Comparison of ENCODE assay signal across 19 cellular contexts in the genomic region with DNA sequence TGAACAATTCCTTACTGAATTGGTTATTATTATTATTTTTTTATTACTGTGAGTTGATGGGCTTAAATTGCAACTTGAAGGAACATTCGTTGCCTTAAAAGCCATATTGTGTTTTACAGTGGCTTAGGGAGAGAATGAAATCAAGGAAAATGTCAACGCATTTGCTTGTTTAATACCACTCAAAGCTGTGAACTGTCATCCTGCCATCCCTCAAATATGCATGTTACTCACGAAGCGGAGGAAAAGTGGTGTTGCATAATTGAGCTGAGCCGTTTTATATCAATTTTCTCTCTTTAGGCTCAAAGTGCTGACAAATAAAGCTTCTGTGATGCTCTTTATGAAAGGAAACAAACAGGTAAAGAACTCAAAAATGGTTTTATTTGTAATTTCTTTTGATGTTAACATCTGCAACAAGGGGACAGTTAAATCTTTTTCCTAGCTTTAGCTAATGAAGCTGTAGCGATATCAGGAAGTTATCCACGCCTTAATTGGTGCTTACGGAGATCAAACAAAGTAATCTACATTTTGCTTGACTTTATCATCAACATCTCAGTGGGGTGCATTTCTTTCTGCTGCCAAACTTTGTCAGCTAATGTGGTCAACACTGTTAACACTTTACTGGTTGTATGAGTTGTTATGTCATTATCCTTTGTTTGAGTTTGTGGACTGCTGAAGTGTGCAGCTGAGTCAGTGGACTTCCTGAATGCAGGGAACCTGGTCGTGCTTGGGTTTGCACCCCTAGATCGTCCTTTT. TPM values are rescaled to one million over a fixed set of nuclear protein-coding genes. Genes with fewer than 3 reads are reported as not detected.
DNase-seq lines count a peak whose midpoint lies in the region; ATAC-seq and TF ChIP-seq lines count a peak whose summit lies in the region.
"Had no signal": no experiment of that assay in that cellular context is flagged by ENCODE, and none has a peak within 500 bp of the region (broad histone marks: within the 10 kb centered on the region; RNA-seq: fewer than 3 reads in every experiment).

No MANE protein-coding gene starts in this region.

- POLR2A ChIA-PET in CD8-positive, alpha-beta memory T cell (lab: Charles Lee) = no interaction called here

- no peaks in the 10 kb centered on the region for H3K9me3 Mint-ChIP-seq in CD8-positive, alpha-beta memory T cell
- no peaks in the 10 kb centered on the region for H3K9me3 Mint-ChIP-seq in brain
- no peaks in the 10 kb centered on the region for H3K9me3 Mint-ChIP-seq in memory B cell
- H3K9me3 Mint-ChIP-seq in CD14-positive monocyte = no peaks in the 10 kb centered on the region
- H3K9me3 Mint-ChIP-seq: activated T-cell treated with anti-CD3 and anti-CD28 coated beads, Interleukin-2, amount 50 U/mL, for 4 hours had no signal

- no peaks in the 10 kb centered on the region for H3K27me3 Mint-ChIP-seq in CD8-positive, alpha-beta memory T cell
- H3K27me3 Mint-ChIP-seq in brain (peaks cover 4% of the 10 kb centered on the region), memory B cell (no peaks in the 10 kb centered on the region), CD14-positive monocyte (ENCODE audit: low read depth in 3 of 3) (peaks cover 0 to 2% (median 1%) of the 10 kb centered on the region in 3 donors)

- peak overlapping the region in 4 of 7 donors; percentile 37 to 47 (median 42) for H3K4me3 Mint-ChIP-seq in CD8-positive, alpha-beta memory T cell
- H3K4me3 Mint-ChIP-seq in brain = peak overlapping the region in 1 of 5 experiments; percentile 39
- no peak overlapping the region for H3K4me3 Mint-ChIP-seq in memory B cell
- no peak overlapping the region for H3K4me3 Mint-ChIP-seq in CD14-positive monocyte
- H3K4me3 Mint-ChIP-seq: activated T-cell treated with anti-CD3 and anti-CD28 coated beads, Interleukin-2, amount 50 U/mL, for 4 hours had no signal

- CTCF ChIA-PET in CD8-positive, alpha-beta memory T cell (lab: Charles Lee) = no interaction called here

- no peak for TF ChIP-seq CTCF in brain (conservative IDR thresholded peaks at IDR 0.05)
- TF ChIP-seq CTCF in CD14-positive monocyte (IDR thresholded peaks at IDR 0.05) = no peak

- TF ChIP-seq EP300 in Ishikawa (IDR thresholded peaks at IDR 0.05; ENCODE audit: borderline replicate concordance) = peak; percentile 55; the same call in 1 of the 2 replicates

- no peak overlapping the region for H3K27ac ChIP-seq in CD8-positive, alpha-beta memory T cell (ENCODE audit: low read depth, low read length)
- H3K27ac ChIP-seq: body of pancreas, spleen, tibial nerve had no signal

- TF ChIP-seq RAD21 in Ishikawa (IDR thresholded peaks at IDR 0.05; ENCODE audit: low read depth) = no peak

- H3K4me1 ChIP-seq in CD8-positive, alpha-beta memory T cell (ENCODE audit: insufficient read depth, low read length) = peaks cover 28% of the 10 kb centered on the region
- H3K4me1 ChIP-seq: body of pancreas, tibial nerve had no signal

- H3K36me3 Mint-ChIP-seq in CD8-positive, alpha-beta memory T cell = peaks cover 0 to 79% (median 21%) of the 10 kb centered on the region in 3 donors
- peaks cover 67% of the 10 kb centered on the region for H3K36me3 Mint-ChIP-seq in brain
- H3K36me3 Mint-ChIP-seq in memory B cell = peaks cover 27% of the 10 kb centered on the region
- H3K36me3 Mint-ChIP-seq in CD14-positive monocyte = peaks cover 80 to 89% of the 10 kb centered on the region in 2 donors

- peaks cover 28 to 75% (median 43%) of the 10 kb centered on the region in 3 donors for H3K4me1 Mint-ChIP-seq in CD8-positive, alpha-beta memory T cell
- H3K4me1 Mint-ChIP-seq in brain (peaks cover 26% of the 10 kb centered on the region), memory B cell (peaks cover 4% of the 10 kb centered on the region), CD14-positive monocyte (no peaks in the 10 kb centered on the region)

- H3K27ac Mint-ChIP-seq in CD8-positive, alpha-beta memory T cell = no peak overlapping the region
- H3K27ac Mint-ChIP-seq in brain (peak overlapping the region in 4 of 5 experiments; percentile 11 to 59 (median 36)), memory B cell (peak overlapping the region; percentile 26), CD14-positive monocyte (no peak overlapping the region)

- intact Hi-C loops in CD14-positive monocyte (cut with micrococcal nuclease) = no loop called here

- H3K27me3 ChIP-seq in CD8-positive, alpha-beta memory T cell (ENCODE audit: insufficient read depth, low read length, poor library complexity, severe bottlenecking) = no peaks in the 10 kb centered on the region
- H3K27me3 ChIP-seq: body of pancreas, spleen, tibial nerve had no signal

- H3K9me3 ChIP-seq in CD8-positive, alpha-beta memory T cell (ENCODE audit: low read length) = no peaks in the 10 kb centered on the region
- H3K9me3 ChIP-seq: body of pancreas, spleen, tibial nerve had no signal

- no peak overlapping the region for H3K4me3 ChIP-seq in CD8-positive, alpha-beta memory T cell (ENCODE audit: low read length)
- H3K4me3 ChIP-seq: body of pancreas, spleen, tibial nerve had no signal

- DNase-seq in CD8-positive, alpha-beta memory T cell = no peak
- DNase-seq in memory B cell (ENCODE audit: low spot score in 2 of 2) = no peak
- DNase-seq in 8988T = no peak
- DNase-seq in NCI-H774 (lab: John Stamatoyannopoulos, UW) = no peak
- no peak for DNase-seq in CD14-positive monocyte (ENCODE audit: low spot score)
- no peak for DNase-seq in cerebellar cortex (ENCODE audit: low spot score)
- DNase-seq: activated CD4-positive, alpha-beta T cell treated with anti-CD3 and anti-CD28 coated beads for 1 hour; activated T-cell treated with anti-CD3 and anti-CD28 coated beads, Interleukin-2, amount 50 U/mL, for 4 hours; body of pancreas; DMS53; hippocampal formation; KG1; NCI-H2171; occipital lobe; PC-3; spleen had no signal

- peaks cover 25% of the 10 kb centered on the region for H3K36me3 ChIP-seq in CD8-positive, alpha-beta memory T cell (ENCODE audit: insufficient read depth, low read length)

- ATAC-seq in memory B cell (ENCODE audit: low read depth) = no peak
- ATAC-seq: body of pancreas, PC-3 had no signal

TF ChIP-seq in Ishikawa, 13 proteins besides CTCF, POLR2A, EP300 and RAD21:
- TF ChIP-seq EGR1 (IDR thresholded peaks at IDR 0.05) (no peak), TEAD4 (IDR thresholded peaks at IDR 0.05) (0 out of 2 replicates have a peak, but pooled peaks have one; percentile 43), NFIC (IDR thresholded peaks at IDR 0.05) (peak; percentile 76), CEBPB (IDR thresholded peaks at IDR 0.05) (no peak)

RNA-seq across cellular contexts. Expression of a gene that starts 33.1 kb away (rescaled TPM):
- total RNA-seq in CD8-positive, alpha-beta memory T cell = 100 to 1,000 TPM; 155 to 169 TPM
- polyA plus RNA-seq in CD8-positive, alpha-beta memory T cell = 78.6 TPM
- polyA plus RNA-seq in brain (ENCODE audit: insufficient read depth, low read depth, low replicate concordance) (69.7 TPM), CD14-positive monocyte (10 to 100 TPM; 78.2 to 94.1 TPM)

RNA-seq across cellular contexts. Expression of a gene that starts 58.7 kb away (rescaled TPM):
- total RNA-seq in CD8-positive, alpha-beta memory T cell = 1 to 10 TPM; 5.7 to 6.7 TPM
- 24.6 TPM for polyA plus RNA-seq in CD8-positive, alpha-beta memory T cell
- polyA plus RNA-seq in brain (ENCODE audit: insufficient read depth, low read depth, low replicate concordance) (5.4 TPM), CD14-positive monocyte (10 to 100 TPM in 1 of 2 donors, 1 to 10 TPM in 1; 8.0 to 11.6 TPM)
- total RNA-seq: PC-3 had no signal

Comparison
In these comparisons a context has a peak if more than half of its experiments do, and no peak if none do; other contexts are left out.
1. H3K27ac Mint-ChIP-seq: peak in brain (4 of 5) and memory B cell (single experiment); none in CD8-positive, alpha-beta memory T cell (0 of 8) and CD14-positive monocyte (0 of 7).
2. H3K4me3 Mint-ChIP-seq: peak in CD8-positive, alpha-beta memory T cell (4 of 7); none in memory B cell (single experiment) and CD14-positive monocyte (0 of 2).